11 cellular contexts compared by ENCODE assay signal in genomic region chr13:98549006-98549727, GRCh38. TPM values are rescaled to one million over a fixed set of nuclear protein-coding genes. Genes with fewer than 3 reads are reported as not detected.
DNase-seq lines count a peak whose midpoint lies in the region; ATAC-seq and TF ChIP-seq lines count a peak whose summit lies in the region.
"Had no signal": no experiment of that assay in that cellular context is flagged by ENCODE, and none has a peak within 500 bp of the region (broad histone marks: within the 10 kb centered on the region; RNA-seq: fewer than 3 reads in every experiment).

No MANE protein-coding gene starts in this region.

- in situ Hi-C loops in GM13976 (cut with MboI; ENCODE audit: low sequenced_read_pairs, unreplicated experiment): no loop called here

- no peaks in the 10 kb centered on the region for H3K27me3 Mint-ChIP-seq in activated naive CD4-positive, alpha-beta T cell treated with anti-CD3 and anti-CD28 coated beads, Interleukin-2, amount 50 U/mL, for 24 hours
- H3K27me3 Mint-ChIP-seq: activated naive CD8-positive, alpha-beta T cell treated with anti-CD3 and anti-CD28 coated beads, Interleukin-2, amount 10 ng/mL, durations not matched to agents 7 days and 5 days had no signal

- ATAC-seq in upper lobe of right lung: peak; percentile 78
- ATAC-seq in SK-N-SH treated with all-trans-retinoic acid at 6 μM for 48 hours: no peak
- ATAC-seq in HG03097 (IDR thresholded peaks at IDR 0.05; ENCODE audit: low FRiP score, unreplicated experiment): no peak

- CTCF ChIA-PET in RWPE1 (lab: Yijun Ruan, JAX): interaction anchor here (0.5 to 0.9 kb wide), 2 partner anchors 68 to 107 kb away, joined by 3 read pairs; no protein-coding TSS in a partner anchor

- peaks cover 13% of the 10 kb centered on the region for H3K36me3 Mint-ChIP-seq in activated naive CD4-positive, alpha-beta T cell treated with anti-CD3 and anti-CD28 coated beads, Interleukin-2, amount 50 U/mL, for 24 hours

- POLR2A ChIA-PET in RWPE1 (lab: Yijun Ruan, JAX; ENCODE audit: low non-redundant PET): no interaction called here

- no peak for TF ChIP-seq CTCF in RWPE1 (conservative IDR thresholded peaks at IDR 0.05; ENCODE audit: low read depth)
- TF ChIP-seq CTCF in upper lobe of right lung (IDR thresholded peaks at IDR 0.05): no peak
- no peak for TF ChIP-seq CTCF in GM13976 (IDR thresholded peaks at IDR 0.05; ENCODE audit: borderline replicate concordance, control extremely low read depth, extremely low read depth, insufficient read depth, missing control alignments)

- no peak for DNase-seq in activated naive CD4-positive, alpha-beta T cell treated with anti-CD3 and anti-CD28 coated beads, Interleukin-2, amount 50 U/mL, for 16 hours
- DNase-seq in RWPE1 (ENCODE audit: low spot score): no peak
- DNase-seq in fibroblast of peridontal ligament (ENCODE audit: extremely low read depth): peak; percentile 97
- DNase-seq in upper lobe of right lung: no peak
- no peak for DNase-seq in GM13976 (ENCODE audit: low spot score)
- DNase-seq: activated naive CD8-positive, alpha-beta T cell treated with anti-CD3 and anti-CD28 coated beads, Interleukin-2, amount 10 ng/mL, durations not matched to agents 7 days and 5 days; Calu3; RPMI8226 had no signal

- peaks cover 89% of the 10 kb centered on the region for H3K4me1 Mint-ChIP-seq in activated naive CD4-positive, alpha-beta T cell treated with anti-CD3 and anti-CD28 coated beads, Interleukin-2, amount 50 U/mL, for 24 hours

- intact Hi-C loops in upper lobe of right lung (cut with DNase I): no loop called here

- H3K9me3 Mint-ChIP-seq in activated naive CD4-positive, alpha-beta T cell treated with anti-CD3 and anti-CD28 coated beads, Interleukin-2, amount 50 U/mL, for 24 hours: no peaks in the 10 kb centered on the region
- H3K9me3 Mint-ChIP-seq: activated naive CD8-positive, alpha-beta T cell treated with anti-CD3 and anti-CD28 coated beads, Interleukin-2, amount 10 ng/mL, durations not matched to agents 7 days and 5 days had no signal

- no peaks in the 10 kb centered on the region for H3K27me3 ChIP-seq in upper lobe of right lung

- H3K27ac ChIP-seq in RWPE1 (peak overlapping the region; percentile 29; the same call in 1 of the 2 replicates), upper lobe of right lung (no peak overlapping the region)

- H3K36me3 ChIP-seq in upper lobe of right lung: no peaks in the 10 kb centered on the region

- H3K4me1 ChIP-seq in upper lobe of right lung: peaks cover 29% of the 10 kb centered on the region

- H3K9me3 ChIP-seq in upper lobe of right lung: no peaks in the 10 kb centered on the region

- peak overlapping the region; percentile 15 for H3K4me3 Mint-ChIP-seq in activated naive CD4-positive, alpha-beta T cell treated with anti-CD3 and anti-CD28 coated beads, Interleukin-2, amount 50 U/mL, for 24 hours
- H3K4me3 Mint-ChIP-seq: activated naive CD8-positive, alpha-beta T cell treated with anti-CD3 and anti-CD28 coated beads, Interleukin-2, amount 10 ng/mL, durations not matched to agents 7 days and 5 days had no signal

- H3K4me3 ChIP-seq in upper lobe of right lung: no peak overlapping the region

- peak overlapping the region; percentile 71 for H3K27ac Mint-ChIP-seq in activated naive CD4-positive, alpha-beta T cell treated with anti-CD3 and anti-CD28 coated beads, Interleukin-2, amount 50 U/mL, for 24 hours

TF ChIP-seq in SK-N-SH treated with all-trans-retinoic acid at 6 μM for 48 hours, 23 proteins besides CTCF, POLR2A, EP300 and RAD21:
- TF ChIP-seq ZFP3 (CRISPR knock-in tag; IDR thresholded peaks at IDR 0.05) (no peak), ARNTL (CRISPR knock-in tag; IDR thresholded peaks at IDR 0.05; ENCODE audit: borderline replicate concordance, low read depth) (no peak), TCF4 (CRISPR knock-in tag; IDR thresholded peaks at IDR 0.05; ENCODE audit: borderline replicate concordance) (no peak), PPARA (CRISPR knock-in tag; IDR thresholded peaks at IDR 0.05; ENCODE audit: borderline replicate concordance) (no peak), RARB (CRISPR knock-in tag; IDR thresholded peaks at IDR 0.05) (no peak), OSR1 (CRISPR knock-in tag; IDR thresholded peaks at IDR 0.05) (no peak), ZC3H10 (CRISPR knock-in tag; IDR thresholded peaks at IDR 0.05) (no peak), TOX (CRISPR knock-in tag; IDR thresholded peaks at IDR 0.05; ENCODE audit: borderline replicate concordance) (no peak), ESRRG (CRISPR knock-in tag; IDR thresholded peaks at IDR 0.05) (no peak)
- TF ChIP-seq, protein P1, sequence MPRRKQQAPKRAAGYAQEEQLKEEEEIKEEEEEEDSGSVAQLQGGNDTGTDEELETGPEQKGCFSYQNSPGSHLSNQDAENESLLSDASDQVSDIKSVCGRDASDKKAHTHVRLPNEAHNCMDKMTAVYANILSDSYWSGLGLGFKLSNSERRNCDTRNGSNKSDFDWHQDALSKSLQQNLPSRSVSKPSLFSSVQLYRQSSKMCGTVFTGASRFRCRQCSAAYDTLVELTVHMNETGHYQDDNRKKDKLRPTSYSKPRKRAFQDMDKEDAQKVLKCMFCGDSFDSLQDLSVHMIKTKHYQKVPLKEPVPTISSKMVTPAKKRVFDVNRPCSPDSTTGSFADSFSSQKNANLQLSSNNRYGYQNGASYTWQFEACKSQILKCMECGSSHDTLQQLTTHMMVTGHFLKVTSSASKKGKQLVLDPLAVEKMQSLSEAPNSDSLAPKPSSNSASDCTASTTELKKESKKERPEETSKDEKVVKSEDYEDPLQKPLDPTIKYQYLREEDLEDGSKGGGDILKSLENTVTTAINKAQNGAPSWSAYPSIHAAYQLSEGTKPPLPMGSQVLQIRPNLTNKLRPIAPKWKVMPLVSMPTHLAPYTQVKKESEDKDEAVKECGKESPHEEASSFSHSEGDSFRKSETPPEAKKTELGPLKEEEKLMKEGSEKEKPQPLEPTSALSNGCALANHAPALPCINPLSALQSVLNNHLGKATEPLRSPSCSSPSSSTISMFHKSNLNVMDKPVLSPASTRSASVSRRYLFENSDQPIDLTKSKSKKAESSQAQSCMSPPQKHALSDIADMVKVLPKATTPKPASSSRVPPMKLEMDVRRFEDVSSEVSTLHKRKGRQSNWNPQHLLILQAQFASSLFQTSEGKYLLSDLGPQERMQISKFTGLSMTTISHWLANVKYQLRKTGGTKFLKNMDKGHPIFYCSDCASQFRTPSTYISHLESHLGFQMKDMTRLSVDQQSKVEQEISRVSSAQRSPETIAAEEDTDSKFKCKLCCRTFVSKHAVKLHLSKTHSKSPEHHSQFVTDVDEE (CRISPR knock-in tag; IDR thresholded peaks at IDR 0.05): no peak
- TF ChIP-seq, protein P2, sequence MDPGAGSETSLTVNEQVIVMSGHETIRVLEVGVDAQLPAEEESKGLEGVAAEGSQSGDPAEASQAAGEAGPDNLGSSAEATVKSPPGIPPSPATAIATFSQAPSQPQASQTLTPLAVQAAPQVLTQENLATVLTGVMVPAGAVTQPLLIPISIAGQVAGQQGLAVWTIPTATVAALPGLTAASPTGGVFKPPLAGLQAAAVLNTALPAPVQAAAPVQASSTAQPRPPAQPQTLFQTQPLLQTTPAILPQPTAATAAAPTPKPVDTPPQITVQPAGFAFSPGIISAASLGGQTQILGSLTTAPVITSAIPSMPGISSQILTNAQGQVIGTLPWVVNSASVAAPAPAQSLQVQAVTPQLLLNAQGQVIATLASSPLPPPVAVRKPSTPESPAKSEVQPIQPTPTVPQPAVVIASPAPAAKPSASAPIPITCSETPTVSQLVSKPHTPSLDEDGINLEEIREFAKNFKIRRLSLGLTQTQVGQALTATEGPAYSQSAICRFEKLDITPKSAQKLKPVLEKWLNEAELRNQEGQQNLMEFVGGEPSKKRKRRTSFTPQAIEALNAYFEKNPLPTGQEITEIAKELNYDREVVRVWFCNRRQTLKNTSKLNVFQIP (CRISPR knock-in tag; IDR thresholded peaks at IDR 0.05; ENCODE audit: borderline replicate concordance, low read depth): no peak
TF ChIP-seq in SK-N-SH treated with all-trans-retinoic acid at 6 μM for 48 hours: peak in this region for 0.

RNA-seq across cellular contexts. Expression of gene STK24, which starts 27.7 kb away (rescaled TPM):
- total RNA-seq in upper lobe of right lung: 94.6 TPM
